ENCODE assay signal across 23 cellular contexts in the genomic region with DNA sequence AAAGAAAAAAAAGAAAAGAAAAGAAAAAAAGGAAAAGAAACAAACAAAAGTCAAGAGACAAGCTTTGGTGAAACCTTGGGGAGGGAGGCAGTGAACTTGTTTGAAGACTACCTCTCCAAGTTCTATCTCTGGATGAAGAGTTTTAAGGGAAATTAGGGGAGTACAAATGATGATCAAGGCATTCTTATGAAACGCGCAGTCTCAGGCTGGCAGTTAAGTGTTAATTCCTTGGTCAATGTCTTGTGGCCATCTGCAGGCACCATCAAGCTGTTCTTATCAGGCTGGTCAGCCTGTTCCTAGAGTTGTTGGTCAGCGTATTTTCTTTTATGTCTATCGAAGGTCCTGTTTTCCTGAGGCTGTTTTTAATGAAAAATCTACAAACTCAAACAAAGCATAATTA.
"Had no signal": no experiment of that assay in that cellular context is flagged by ENCODE, and none has a peak within 500 bp of the region (broad histone marks: within the 10 kb centered on the region; RNA-seq: fewer than 3 reads in every experiment).

No MANE protein-coding gene starts in this region.

- H3K36me3 Mint-ChIP-seq: natural killer cell; neural progenitor cell; stimulated activated effector memory CD8-positive, alpha-beta T cell treated with anti-CD3 and anti-CD28 coated beads, Interleukin-12 subunit alpha, Interleukin-12 subunit beta, amount 100 ng/mL, for 72 hours; stimulated activated naive B cell treated with anti-CD40 and anti-IgM and Interleukin-4, amounts not matched to agents 10 μg/mL and 1 μg/mL and 100 μg/mL, for 72 hours had no signal

- H3K9me3 Mint-ChIP-seq: natural killer cell; nephron; neural progenitor cell; stimulated activated effector memory CD8-positive, alpha-beta T cell treated with anti-CD3 and anti-CD28 coated beads, Interleukin-12 subunit alpha, Interleukin-12 subunit beta, amount 100 ng/mL, for 72 hours; stimulated activated naive B cell treated with anti-CD40 and anti-IgM and Interleukin-4, amounts not matched to agents 10 μg/mL and 1 μg/mL and 100 μg/mL, for 72 hours; stimulated activated naive CD8-positive, alpha-beta T cell treated with anti-CD3 and anti-CD28 coated beads, Interleukin-15, Interleukin-2, amounts not matched to agents 100 ng/mL and 50 ng/mL, for 24 hours had no signal

- H3K27ac Mint-ChIP-seq: natural killer cell; nephron; neural progenitor cell; progenitor cell of endocrine pancreas; stimulated activated effector memory CD8-positive, alpha-beta T cell treated with anti-CD3 and anti-CD28 coated beads, Interleukin-12 subunit alpha, Interleukin-12 subunit beta, amount 100 ng/mL, for 72 hours; stimulated activated naive B cell treated with anti-CD40 and anti-IgM and Interleukin-4, amounts not matched to agents 10 μg/mL and 1 μg/mL and 100 μg/mL, for 72 hours; stimulated activated naive CD8-positive, alpha-beta T cell treated with anti-CD3 and anti-CD28 coated beads, Interleukin-15, Interleukin-2, amounts not matched to agents 100 ng/mL and 50 ng/mL, for 24 hours had no signal

- H3K4me1 Mint-ChIP-seq: natural killer cell; neural progenitor cell; stimulated activated effector memory CD8-positive, alpha-beta T cell treated with anti-CD3 and anti-CD28 coated beads, Interleukin-12 subunit alpha, Interleukin-12 subunit beta, amount 100 ng/mL, for 72 hours; stimulated activated naive B cell treated with anti-CD40 and anti-IgM and Interleukin-4, amounts not matched to agents 10 μg/mL and 1 μg/mL and 100 μg/mL, for 72 hours had no signal

- H3K4me3 Mint-ChIP-seq: natural killer cell; nephron; neural progenitor cell; stimulated activated effector memory CD8-positive, alpha-beta T cell treated with anti-CD3 and anti-CD28 coated beads, Interleukin-12 subunit alpha, Interleukin-12 subunit beta, amount 100 ng/mL, for 72 hours; stimulated activated naive B cell treated with anti-CD40 and anti-IgM and Interleukin-4, amounts not matched to agents 10 μg/mL and 1 μg/mL and 100 μg/mL, for 72 hours; stimulated activated naive CD8-positive, alpha-beta T cell treated with anti-CD3 and anti-CD28 coated beads, Interleukin-15, Interleukin-2, amounts not matched to agents 100 ng/mL and 50 ng/mL, for 24 hours had no signal

- ATAC-seq: natural killer cell; psoas muscle; right cardiac atrium; right lobe of liver; stimulated activated effector memory CD8-positive, alpha-beta T cell treated with anti-CD3 and anti-CD28 coated beads, Interleukin-12 subunit alpha, Interleukin-12 subunit beta, amount 100 ng/mL, for 72 hours; stimulated activated naive B cell treated with anti-CD40 and anti-IgM and Interleukin-4, amounts not matched to agents 10 μg/mL and 1 μg/mL and 100 μg/mL, for 72 hours had no signal

- DNase-seq: natural killer cell; occipital lobe; ovary; psoas muscle; right cardiac atrium; right lobe of liver; sigmoid colon; small intestine; stimulated activated CD4-positive, alpha-beta T cell treated with anti-CD3 and anti-CD28 coated beads, Interleukin-15, amount 100 ng/mL, for 24 hours; stimulated activated CD4-positive, alpha-beta T cell treated with anti-CD3 and anti-CD28 coated beads, Interleukin-2, amount 100 ng/mL, for 24 hours; stimulated activated CD4-positive, alpha-beta T cell treated with anti-CD3 and anti-CD28 coated beads, Interleukin-2, amount 100 ng/mL, for 48 hours; stimulated activated CD4-positive, alpha-beta T cell treated with anti-CD3 and anti-CD28 coated beads, Interleukin-4, amount 100 ng/mL, for 24 hours; stimulated activated naive B cell treated with anti-CD40 and anti-IgM and Interleukin-4, amounts not matched to agents 10 μg/mL and 1 μg/mL and 100 μg/mL, for 72 hours; stimulated activated naive CD4-positive, alpha-beta T cell treated with Interleukin-2 at 50 U/mL for 16 hours; stomach; thyroid gland; trophoblast cell; upper lobe of left lung had no signal
